In the genomic region with DNA sequence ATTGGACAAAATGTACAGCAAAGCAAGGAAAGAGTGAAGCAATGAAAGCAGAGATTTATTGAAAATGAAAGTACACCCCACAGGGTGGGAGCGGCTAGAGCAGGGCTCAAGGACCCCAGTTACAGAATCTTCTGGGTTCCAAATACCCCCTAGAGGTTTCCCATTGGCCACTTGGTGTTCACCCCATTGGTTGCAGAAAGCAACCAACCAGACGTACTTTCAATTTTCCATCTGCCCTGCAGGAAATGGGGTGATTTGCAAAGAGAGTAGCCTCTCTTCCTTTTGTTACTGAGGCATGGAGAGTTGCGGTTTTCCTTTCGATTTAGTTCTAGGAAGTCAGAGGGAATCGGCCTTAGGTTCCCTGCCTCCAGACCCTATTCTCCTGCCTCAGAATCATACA, we compare ENCODE assay signal across 8 cellular contexts. TPM values are rescaled to one million over a fixed set of nuclear protein-coding genes. Genes with fewer than 3 reads are reported as not detected.
A peak's percentile ranks its signal among the peaks of the same experiment; 100 is the strongest.
DNase-seq lines count a peak whose midpoint lies in the region; ATAC-seq and TF ChIP-seq lines count a peak whose summit lies in the region.

No MANE protein-coding gene starts in this region.

- peaks cover 0 to 76% of the 10 kb centered on the region in 2 donors for H3K4me1 ChIP-seq in right atrium auricular region

- peaks cover 10% of the 10 kb centered on the region for H3K36me3 ChIP-seq in right atrium auricular region

- TF ChIP-seq CTCF in right atrium auricular region (IDR thresholded peaks at IDR 0.05) (no peak), retinal pigment epithelial cell (conservative IDR thresholded peaks at IDR 0.05; ENCODE audit: low read depth, low read length) (no peak)

- H3K27ac ChIP-seq in right atrium auricular region = peak overlapping the region; percentile 43 to 57

- DNase-seq in right atrium auricular region (ENCODE audit: low spot score) (no peak), left cardiac atrium (no peak), SKM-1 treated with dmso at 0.1 percent for 144 hours (lab: John Stamatoyannopoulos, UW; ENCODE audit: unreplicated experiment) (peak; percentile 7), fibroblast of gingiva (ENCODE audit: low read depth) (peak; percentile 71), retinal pigment epithelial cell (ENCODE audit: low read depth) (no peak), NCI-H1048 (lab: John Stamatoyannopoulos, UW) (no peak)

- H3K9me3 ChIP-seq in right atrium auricular region = no peaks in the 10 kb centered on the region

- no peak for ATAC-seq in left cardiac atrium
- no peak for ATAC-seq in HG02588 (IDR thresholded peaks at IDR 0.05; ENCODE audit: unreplicated experiment)
- ATAC-seq in HG02571 (IDR thresholded peaks at IDR 0.05; ENCODE audit: unreplicated experiment) = no peak

- H3K4me3 ChIP-seq in right atrium auricular region (peak overlapping the region; percentile 20 to 92), retinal pigment epithelial cell (ENCODE audit: low read length) (peak overlapping the region; percentile 23)

- intact Hi-C loops in left cardiac atrium (cut with DNase I) = no loop called here

- no peaks in the 10 kb centered on the region for H3K27me3 ChIP-seq in right atrium auricular region

RNA-seq across cellular contexts. Expression of a gene that starts 2.4 kb away (rescaled TPM):
- total RNA-seq in right atrium auricular region = 10 to 100 TPM; 27.3 to 36.1 TPM
- 10 to 100 TPM; 23.4 to 38.7 TPM for total RNA-seq in left cardiac atrium

RNA-seq across cellular contexts. Expression of a gene that starts 4.8 kb away (rescaled TPM):
- total RNA-seq in right atrium auricular region = 10 to 100 TPM; 11.8 to 23.5 TPM
- 10 to 100 TPM; 20.3 to 21.1 TPM for total RNA-seq in left cardiac atrium

Comparison
In these comparisons a context has a peak if more than half of its experiments do, and no peak if none do; other contexts are left out.
1. DNase-seq: peak in SKM-1 treated with dmso at 0.1 percent for 144 hours (single experiment) and fibroblast of gingiva (single experiment); none in right atrium auricular region (single experiment), left cardiac atrium (single experiment), retinal pigment epithelial cell (single experiment) and NCI-H1048 (single experiment).